Comparison of ENCODE assay signal across 14 cellular contexts in the genomic region with DNA sequence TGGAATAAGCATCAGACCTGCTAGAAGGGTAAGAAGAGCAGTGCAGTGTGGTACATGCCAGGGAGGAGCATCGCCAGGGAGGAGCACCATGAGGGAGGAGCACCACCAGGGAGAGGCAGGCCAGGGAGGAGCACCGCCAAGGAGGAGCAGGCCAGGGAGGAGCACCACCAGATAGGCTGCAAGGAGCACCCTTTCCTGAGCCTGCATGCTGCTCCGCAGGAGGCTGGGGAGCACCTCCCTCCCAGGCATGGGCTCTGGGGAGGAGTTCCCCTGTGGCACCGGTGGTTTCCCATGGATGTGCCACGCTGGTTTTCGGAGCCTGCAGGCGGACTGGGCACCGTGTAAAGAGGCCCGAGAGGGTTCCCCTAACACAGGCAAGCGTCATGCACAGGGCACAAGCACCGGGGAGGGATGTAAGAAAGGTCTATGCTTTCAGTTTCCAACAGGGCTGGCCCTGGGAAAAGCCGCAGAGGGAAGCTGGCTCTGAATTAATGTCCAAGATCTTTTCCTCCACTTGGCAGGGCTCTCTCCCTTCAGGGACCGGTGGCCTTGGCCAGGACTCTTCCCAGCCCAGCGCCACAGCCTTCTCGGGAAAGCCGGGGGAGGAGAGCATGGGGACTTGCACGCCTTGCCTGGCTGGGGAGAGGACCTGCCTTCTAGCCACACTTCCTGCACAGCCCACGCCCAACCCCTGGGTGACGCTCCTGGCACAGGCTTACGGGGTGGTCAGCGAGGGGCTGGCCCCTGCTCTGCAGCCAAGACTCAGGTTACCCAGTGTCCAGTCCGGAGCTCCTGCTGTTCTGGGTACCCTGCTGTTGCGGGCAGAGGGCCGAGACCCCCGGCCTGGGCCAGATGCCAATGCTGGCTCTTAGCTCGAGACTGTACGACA.
DNase-seq lines count a peak whose midpoint lies in the region; ATAC-seq and TF ChIP-seq lines count a peak whose summit lies in the region.
"Had no signal": no experiment of that assay in that cellular context is flagged by ENCODE, and none has a peak within 500 bp of the region (broad histone marks: within the 10 kb centered on the region; RNA-seq: fewer than 3 reads in every experiment).

No MANE protein-coding gene starts in this region.

- H3K9me3 ChIP-seq in adipocyte (ENCODE audit: control insufficient read depth, low read length): no peaks in the 10 kb centered on the region
- H3K9me3 ChIP-seq: A549 had no signal

- H3K27me3 ChIP-seq in adipocyte (replicated peaks; ENCODE audit: control insufficient read depth, insufficient read depth, low read length): no peaks in the 10 kb centered on the region

- no peaks in the 10 kb centered on the region for H3K4me1 Mint-ChIP-seq in stimulated activated naive CD8-positive, alpha-beta T cell treated with anti-CD3 and anti-CD28 coated beads, Interleukin-15, amount 100 ng/mL, for 72 hours
- H3K4me1 Mint-ChIP-seq: activated naive CD4-positive, alpha-beta T cell treated with anti-CD3 and anti-CD28 coated beads, Interleukin-2, amount 50 U/mL, for 24 hours had no signal

- H3K4me1 ChIP-seq in adipocyte (ENCODE audit: control insufficient read depth, insufficient read depth, low read length): peaks cover 12% of the 10 kb centered on the region
- H3K4me1 ChIP-seq: A549 had no signal

- no peak overlapping the region for H3K27ac Mint-ChIP-seq in stimulated activated naive CD8-positive, alpha-beta T cell treated with anti-CD3 and anti-CD28 coated beads, Interleukin-15, amount 100 ng/mL, for 72 hours
- H3K27ac Mint-ChIP-seq: activated naive CD4-positive, alpha-beta T cell treated with anti-CD3 and anti-CD28 coated beads, Interleukin-2, amount 50 U/mL, for 24 hours had no signal

- H3K4me3 ChIP-seq in adipocyte (ENCODE audit: low read length): peak overlapping the region; percentile 73
- H3K4me3 ChIP-seq in fibroblast of mammary gland (ENCODE audit: control insufficient read depth, low read depth, low read length): no peak overlapping the region
- H3K4me3 ChIP-seq: A549 had no signal

- no peak for TF ChIP-seq CTCF in fibroblast of mammary gland (conservative IDR thresholded peaks at IDR 0.05; ENCODE audit: control insufficient read depth, insufficient read depth, low read depth, low read length)

- DNase-seq in AG20443 (ENCODE audit: low spot score) (peak; percentile 76), adipocyte (ENCODE audit: low read depth) (no peak), fibroblast of mammary gland (ENCODE audit: low read depth) (peak; percentile 26), midbrain (lab: John Stamatoyannopoulos, UW) (peak; percentile 54), NCI-H1048 (lab: John Stamatoyannopoulos, UW) (no peak), COR-L47 (lab: John Stamatoyannopoulos, UW) (no peak)
- DNase-seq in stimulated activated naive CD8-positive, alpha-beta T cell treated with anti-CD3 and anti-CD28 coated beads, Interleukin-15, amount 100 ng/mL, for 72 hours: no peak
- DNase-seq: foreskin fibroblast, KBM-7, NCI-H1436 treated with DMSO at 0.1 percent for 48 hours, NCI-H510A had no signal

- H3K27me3 Mint-ChIP-seq in stimulated activated naive CD8-positive, alpha-beta T cell treated with anti-CD3 and anti-CD28 coated beads, Interleukin-15, amount 100 ng/mL, for 72 hours: no peaks in the 10 kb centered on the region
- H3K27me3 Mint-ChIP-seq: activated naive CD4-positive, alpha-beta T cell treated with anti-CD3 and anti-CD28 coated beads, Interleukin-2, amount 50 U/mL, for 24 hours had no signal

- H3K4me3 Mint-ChIP-seq in stimulated activated naive CD8-positive, alpha-beta T cell treated with anti-CD3 and anti-CD28 coated beads, Interleukin-15, amount 100 ng/mL, for 72 hours: no peak overlapping the region
- H3K4me3 Mint-ChIP-seq: activated naive CD4-positive, alpha-beta T cell treated with anti-CD3 and anti-CD28 coated beads, Interleukin-2, amount 50 U/mL, for 24 hours had no signal

- H3K36me3 ChIP-seq in adipocyte (ENCODE audit: control insufficient read depth, insufficient read depth, low read length, severe bottlenecking): no peaks in the 10 kb centered on the region

- ATAC-seq in stimulated activated naive CD8-positive, alpha-beta T cell treated with anti-CD3 and anti-CD28 coated beads, Interleukin-15, amount 100 ng/mL, for 72 hours: no peak
- ATAC-seq in GM21825 (IDR thresholded peaks at IDR 0.05; ENCODE audit: unreplicated experiment): no peak

- H3K9ac ChIP-seq in adipocyte (ENCODE audit: low read length): peak overlapping the region; percentile 83

- no peaks in the 10 kb centered on the region for H3K9me3 Mint-ChIP-seq in stimulated activated naive CD8-positive, alpha-beta T cell treated with anti-CD3 and anti-CD28 coated beads, Interleukin-15, amount 100 ng/mL, for 72 hours
- H3K9me3 Mint-ChIP-seq: activated naive CD4-positive, alpha-beta T cell treated with anti-CD3 and anti-CD28 coated beads, Interleukin-2, amount 50 U/mL, for 24 hours had no signal

Comparison
In these comparisons a context has a peak if more than half of its experiments do, and no peak if none do; other contexts are left out.
1. DNase-seq: peak in AG20443 (single experiment), fibroblast of mammary gland (single experiment) and midbrain (single experiment); none in adipocyte (single experiment), stimulated activated naive CD8-positive, alpha-beta T cell treated with anti-CD3 and anti-CD28 coated beads, Interleukin-15, amount 100 ng/mL, for 72 hours (0 of 2), NCI-H1048 (single experiment) and COR-L47 (single experiment).